ENCODE assay signal across 8 cellular contexts in the genomic region with DNA sequence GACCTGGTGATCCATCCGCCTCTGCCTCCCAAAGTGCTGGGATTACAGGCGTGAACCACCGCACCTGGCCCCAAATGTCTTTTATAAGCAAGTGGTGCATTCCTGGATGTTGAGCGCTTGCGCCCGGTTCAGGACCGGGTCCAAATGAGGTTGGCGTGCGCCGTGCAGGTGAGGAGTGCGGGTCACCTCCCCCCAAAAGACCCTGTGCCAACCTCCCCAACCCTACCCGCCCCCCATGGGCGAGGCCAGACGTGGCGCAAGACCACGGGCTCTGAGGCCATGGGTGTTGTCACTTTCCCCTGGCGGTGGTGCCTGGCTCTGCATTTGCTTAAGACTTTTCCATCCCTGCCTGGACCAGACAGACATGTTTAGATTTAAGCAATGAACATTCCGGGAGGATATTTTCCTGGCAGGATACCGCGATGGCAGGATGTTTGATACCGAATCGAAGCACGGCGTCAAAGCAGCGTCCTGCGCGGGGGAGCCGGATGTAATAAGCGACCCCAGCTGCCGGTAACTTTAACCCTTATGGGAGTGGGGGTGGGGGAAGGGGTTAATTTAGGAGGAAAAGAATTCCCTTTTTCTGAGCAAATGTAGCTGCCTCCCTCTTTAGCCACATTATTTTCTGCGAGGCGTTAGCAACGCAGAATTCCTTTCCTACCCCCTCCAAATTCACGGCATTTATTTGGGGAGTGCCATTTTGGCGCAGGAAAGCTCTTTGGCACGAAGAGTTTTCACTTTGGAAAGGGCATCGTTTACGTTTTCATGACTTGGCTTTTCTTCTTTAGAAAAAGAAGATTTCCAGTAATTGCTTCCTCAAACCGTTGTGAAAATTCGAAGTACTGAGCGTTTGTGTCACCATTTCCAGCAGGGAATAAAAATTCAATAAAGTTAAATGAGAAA. TPM values are rescaled to one million over a fixed set of nuclear protein-coding genes. Genes with fewer than 3 reads are reported as not detected.
DNase-seq lines count a peak whose midpoint lies in the region; ATAC-seq and TF ChIP-seq lines count a peak whose summit lies in the region.

No MANE protein-coding gene starts in this region.

- peak overlapping the region; percentile 86 for H3K4me3 Mint-ChIP-seq in GM23338
- H3K4me3 Mint-ChIP-seq in effector memory CD8-positive, alpha-beta T cell: peak overlapping the region; percentile 93 to 94

- no peaks in the 10 kb centered on the region for H3K9me2 ChIP-seq in GM23338 (ENCODE audit: insufficient read depth)

- H3F3A ChIP-seq in GM23338 (replicated peaks; ENCODE audit: low read depth): 0 out of 2 replicates have a peak, but pooled peaks cover 7% of the 10 kb centered on the region

- peak overlapping the region; percentile 80; the same call in 1 of the 2 replicates for H2AFZ ChIP-seq in GM23338

- no peaks in the 10 kb centered on the region for H3K9me3 ChIP-seq in mesodermal cell (ENCODE audit: control insufficient read depth, low read length)

- no peak overlapping the region for H3K27ac ChIP-seq in GM23338 (ENCODE audit: low read depth)
- H3K27ac ChIP-seq in mesodermal cell (ENCODE audit: low read depth, low read length, severe bottlenecking): no peak overlapping the region

- 10% methylated on average over 32 to 35 of the region's 41 CpGs for WGBS in mesodermal cell (ENCODE audit: insufficient coverage in 2 of 2), 2 experiments

- DNase-seq in DMS114 treated with DMSO at 0.1 percent for 48 hours (lab: John Stamatoyannopoulos, UW; ENCODE audit: unreplicated experiment) (peak; percentile 82), GM23338 (ENCODE audit: low spot score) (peak; percentile 93), NCI-H2196 treated with DMSO at 0.1 percent for 48 hours (lab: John Stamatoyannopoulos, UW; ENCODE audit: unreplicated experiment) (peak; percentile 31)
- peak; percentile 71 to 78 for DNase-seq in activated CD4-positive, alpha-beta T cell treated with anti-CD3 and anti-CD28 coated beads, Interleukin-2, amount 50 U/mL, for 48 hours
- peak; percentile 35 to 50 (median 44) for DNase-seq in effector memory CD8-positive, alpha-beta T cell
- DNase-seq in stimulated activated naive CD8-positive, alpha-beta T cell treated with anti-CD3 and anti-CD28 coated beads, Interleukin-15, Interleukin-2, amounts not matched to agents 100 U/mL and 50 U/mL, for 24 hours: peak; percentile 75

- H3K4me1 Mint-ChIP-seq in GM23338: peaks cover 16% of the 10 kb centered on the region
- H3K4me1 Mint-ChIP-seq in effector memory CD8-positive, alpha-beta T cell (ENCODE audit: low read depth in 2 of 2): peaks cover 45 to 55% of the 10 kb centered on the region in 2 donors

- peaks cover 19% of the 10 kb centered on the region for H3K79me2 ChIP-seq in GM23338 (replicated peaks; ENCODE audit: insufficient read depth)

- H3K4me2 ChIP-seq in GM23338: peak overlapping the region; percentile 87

- peaks cover 50% of the 10 kb centered on the region for H3K27me3 ChIP-seq in GM23338 (ENCODE audit: insufficient read depth)

- no peaks in the 10 kb centered on the region for H3K36me3 ChIP-seq in GM23338 (ENCODE audit: insufficient read depth)
- H3K36me3 ChIP-seq in mesodermal cell (ENCODE audit: control insufficient read depth, insufficient read depth, low read length): no peaks in the 10 kb centered on the region

- peak; percentile 32 for ATAC-seq in GM23338
- ATAC-seq in effector memory CD8-positive, alpha-beta T cell (replicated peaks): no peak
- peak; percentile 16 for ATAC-seq in stimulated activated naive CD8-positive, alpha-beta T cell treated with anti-CD3 and anti-CD28 coated beads, Interleukin-15, Interleukin-2, amounts not matched to agents 100 U/mL and 50 U/mL, for 24 hours
- no peak for ATAC-seq in HG03159 (IDR thresholded peaks at IDR 0.05; ENCODE audit: unreplicated experiment)

- H4K20me1 ChIP-seq in GM23338 (replicated peaks; ENCODE audit: insufficient read depth): peaks cover 14% of the 10 kb centered on the region

- peak overlapping the region; percentile 61 for H3K4me3 ChIP-seq in GM23338
- peak overlapping the region; percentile 54 for H3K4me3 ChIP-seq in mesodermal cell (ENCODE audit: extremely low read depth, insufficient read depth, low read length, poor library complexity, severe bottlenecking)

- peaks cover 3% of the 10 kb centered on the region; the same call in 2 of the 3 replicates for H3K36me3 Mint-ChIP-seq in GM23338 (ENCODE audit: low read depth)
- peaks cover 40% of the 10 kb centered on the region for H3K36me3 Mint-ChIP-seq in effector memory CD8-positive, alpha-beta T cell (ENCODE audit: insufficient read depth)

- peaks cover 2% of the 10 kb centered on the region; the same call in 1 of the 3 replicates for H3K9me3 Mint-ChIP-seq in GM23338
- no peaks in the 10 kb centered on the region for H3K9me3 Mint-ChIP-seq in effector memory CD8-positive, alpha-beta T cell

- TF ChIP-seq CTCF in GM23338 (conservative IDR thresholded peaks at IDR 0.05; ENCODE audit: low read depth in 2 of 2): peak; percentile 59 to 69

- peak overlapping the region; percentile 30; the same call in 1 of the 2 replicates for H3K27ac Mint-ChIP-seq in GM23338
- H3K27ac Mint-ChIP-seq in effector memory CD8-positive, alpha-beta T cell: peak overlapping the region; percentile 98 to 99

- peaks cover 14% of the 10 kb centered on the region for H3K4me1 ChIP-seq in GM23338 (ENCODE audit: insufficient read depth)
- no peaks in the 10 kb centered on the region for H3K4me1 ChIP-seq in mesodermal cell (ENCODE audit: control insufficient read depth, insufficient read depth, low read length, poor library complexity, severe bottlenecking)

- H3K27me3 Mint-ChIP-seq in GM23338 (ENCODE audit: insufficient read depth, low read depth, poor library complexity): peaks cover 38% of the 10 kb centered on the region
- H3K27me3 Mint-ChIP-seq in effector memory CD8-positive, alpha-beta T cell: no peaks in the 10 kb centered on the region

TF ChIP-seq in GM23338, 12 proteins besides CTCF, POLR2A, EP300 and RAD21:
- TF ChIP-seq CREB1 (CRISPR knock-in tag; IDR thresholded peaks at IDR 0.05; ENCODE audit: low read depth): peak; percentile 58; the same call in 1 of the 2 replicates
- TF ChIP-seq JUNB (IDR thresholded peaks at IDR 0.05; ENCODE audit: unreplicated experiment): no peak
- TF ChIP-seq, protein P1, sequence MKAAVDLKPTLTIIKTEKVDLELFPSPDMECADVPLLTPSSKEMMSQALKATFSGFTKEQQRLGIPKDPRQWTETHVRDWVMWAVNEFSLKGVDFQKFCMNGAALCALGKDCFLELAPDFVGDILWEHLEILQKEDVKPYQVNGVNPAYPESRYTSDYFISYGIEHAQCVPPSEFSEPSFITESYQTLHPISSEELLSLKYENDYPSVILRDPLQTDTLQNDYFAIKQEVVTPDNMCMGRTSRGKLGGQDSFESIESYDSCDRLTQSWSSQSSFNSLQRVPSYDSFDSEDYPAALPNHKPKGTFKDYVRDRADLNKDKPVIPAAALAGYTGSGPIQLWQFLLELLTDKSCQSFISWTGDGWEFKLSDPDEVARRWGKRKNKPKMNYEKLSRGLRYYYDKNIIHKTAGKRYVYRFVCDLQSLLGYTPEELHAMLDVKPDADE (IDR thresholded peaks at IDR 0.05): no peak

RNA-seq across cellular contexts. Expression of a gene that starts 27.8 kb away (rescaled TPM):
- total RNA-seq in GM23338 (2014; rRNA removed; shearing (Covaris generic)): 55.3 and 59.3 TPM in 2 replicates
- 24.8 and 28.7 TPM in 2 replicates for polyA plus RNA-seq in GM23338 (2016; fragmentation: Nextera tagmentation; extraction: Ambion mirVana)
- 56.2 TPM for polyA plus RNA-seq in mesodermal cell (2013, experiment 1 of 2)
- polyA plus RNA-seq in mesodermal cell (2013, experiment 2 of 2): 45.3 TPM

RNA-seq across cellular contexts. Expression of a gene that starts 42.7 kb away (rescaled TPM):
- 1.1 and 1.4 TPM in 2 replicates for total RNA-seq in GM23338 (2014; rRNA removed; shearing (Covaris generic))
- 0.86 and 1.4 TPM in 2 replicates for polyA plus RNA-seq in GM23338 (2016; fragmentation: Nextera tagmentation; extraction: Ambion mirVana)
- 3.3 TPM for polyA plus RNA-seq in mesodermal cell (2013, experiment 1 of 2)
- 3.7 TPM for polyA plus RNA-seq in mesodermal cell (2013, experiment 2 of 2)

RNA-seq across cellular contexts. Expression of a gene that starts 52.7 kb away (rescaled TPM):
- 37.2 and 41.2 TPM in 2 replicates for total RNA-seq in GM23338 (2014; rRNA removed; shearing (Covaris generic))
- polyA plus RNA-seq in GM23338 (2016; fragmentation: Nextera tagmentation; extraction: Ambion mirVana): 16.2 and 17.5 TPM in 2 replicates
- 19.8 TPM for polyA plus RNA-seq in mesodermal cell (2013, experiment 1 of 2)
- polyA plus RNA-seq in mesodermal cell (2013, experiment 2 of 2): 16.2 TPM

Comparison
In these comparisons a context has a peak if more than half of its experiments do, and no peak if none do; other contexts are left out.
1. DNase-seq: peak in every context shown above with its lines; median percentile 93 in GM23338; 82 in DMS114 treated with DMSO at 0.1 percent for 48 hours; 75 in stimulated activated naive CD8-positive, alpha-beta T cell treated with anti-CD3 and anti-CD28 coated beads, Interleukin-15, Interleukin-2, amounts not matched to agents 100 U/mL and 50 U/mL, for 24 hours; 74 in activated CD4-positive, alpha-beta T cell treated with anti-CD3 and anti-CD28 coated beads, Interleukin-2, amount 50 U/mL, for 48 hours; 44 in effector memory CD8-positive, alpha-beta T cell; 31 in NCI-H2196 treated with DMSO at 0.1 percent for 48 hours.
2. ATAC-seq: peak in GM23338 (single experiment) and stimulated activated naive CD8-positive, alpha-beta T cell treated with anti-CD3 and anti-CD28 coated beads, Interleukin-15, Interleukin-2, amounts not matched to agents 100 U/mL and 50 U/mL, for 24 hours (single experiment); none in effector memory CD8-positive, alpha-beta T cell (single experiment) and HG03159 (single experiment).